Comparison of ENCODE assay signal across 9 cellular contexts in genomic region chr5:40689442-40689841, GRCh38. TPM values are rescaled to one million over a fixed set of nuclear protein-coding genes. Genes with fewer than 3 reads are reported as not detected.
DNase-seq lines count a peak whose midpoint lies in the region; ATAC-seq, FAIRE-seq and TF ChIP-seq lines count a peak whose summit lies in the region.
"Had no signal": no experiment of that assay in that cellular context is flagged by ENCODE, and none has a peak within 500 bp of the region (broad histone marks: within the 10 kb centered on the region; RNA-seq: fewer than 3 reads in every experiment).

No MANE protein-coding gene starts in this region.

- CTCF ChIA-PET in IMR-90 (lab: Yijun Ruan, JAX), result interaction anchor here (1.6 kb wide), 1 partner anchor 975 kb away, joined by 4 read pairs; no protein-coding TSS in a partner anchor

- no peak overlapping the region for H3K9ac ChIP-seq in IMR-90 (ENCODE audit: low read depth, low read length)

- no peak overlapping the region for H2BK15ac ChIP-seq in IMR-90 (ENCODE audit: low read depth, low read length)

- H3K23ac ChIP-seq in IMR-90 (ENCODE audit: low read depth, low read length), result no peak overlapping the region

- no peak overlapping the region for H2AFZ ChIP-seq in IMR-90 (replicated peaks; ENCODE audit: low read length, poor library complexity)

- no peak overlapping the region for H2AK5ac ChIP-seq in IMR-90 (ENCODE audit: low read depth, low read length)

- peak overlapping the region; percentile 95 for H3K4me3 Mint-ChIP-seq in activated naive CD4-positive, alpha-beta T cell treated with anti-CD3 and anti-CD28 coated beads, Interleukin-2, amount 50 U/mL, for 24 hours

- peaks cover 3% of the 10 kb centered on the region; the same call in 1 of the 2 replicates for H3K9me1 ChIP-seq in IMR-90 (ENCODE audit: insufficient read depth, low read length)

- H4K91ac ChIP-seq in IMR-90 (ENCODE audit: insufficient read depth, low read depth, low read length), result no peak overlapping the region

- H3K9me3 Mint-ChIP-seq in activated naive CD4-positive, alpha-beta T cell treated with anti-CD3 and anti-CD28 coated beads, Interleukin-2, amount 50 U/mL, for 24 hours, result no peaks in the 10 kb centered on the region

- H4K5ac ChIP-seq in IMR-90 (ENCODE audit: low read depth, low read length), result no peak overlapping the region

- H3K27me3 ChIP-seq in IMR-90 (ENCODE audit: control insufficient read depth, insufficient read depth, low read length), result no peaks in the 10 kb centered on the region

- no peaks in the 10 kb centered on the region for H4K20me1 ChIP-seq in IMR-90 (ENCODE audit: insufficient read depth, low read length)

- peaks cover 2% of the 10 kb centered on the region; the same call in 1 of the 2 replicates for H3K9me3 ChIP-seq in IMR-90 (ENCODE audit: control insufficient read depth, insufficient read depth, low read length)

- in situ Hi-C loops in IMR-90 (cut with MboI; ENCODE audit: low sequenced_read_pairs), result loop anchor here (5.0 kb wide), 1 partner anchor 972 kb away; no protein-coding TSS in a partner anchor
- in situ Hi-C loops in GM13977 (cut with MboI; ENCODE audit: low pct_unique_long_range_greater_than_20kb, low sequenced_read_pairs, unreplicated experiment), result loop anchor here (10.0 to 25.0 kb wide), 2 partner anchors 735 to 977 kb away; no protein-coding TSS in a partner anchor

- peaks cover 5% of the 10 kb centered on the region for H3K36me3 ChIP-seq in IMR-90 (ENCODE audit: control insufficient read depth, insufficient read depth, low read length)

- peak; percentile 97 for FAIRE-seq in islet of Langerhans (lab: Jason Lieb, UNC)

- WGBS in IMR-90 (ENCODE audit: extremely low coverage in 2 of 2, insufficient read length in 1 of 2), 2 experiments, result no CpG with 5 or more reads among the region's 3 CpGs

- BruUV-seq in IMR-90 (replicated peaks; lab: Mats Ljungman, UMichigan), result no TSS peak

- POLR2A ChIA-PET in IMR-90 (lab: Charles Lee; ENCODE audit: unreplicated experiment), result no interaction called here

- no peak overlapping the region for H3K14ac ChIP-seq in IMR-90 (replicated peaks; ENCODE audit: low read depth, low read length)

- H3K56ac ChIP-seq in IMR-90 (ENCODE audit: extremely low read depth, insufficient read depth, low read length), result no peak overlapping the region

- H3K4me3 ChIP-seq in IMR-90 (ENCODE audit: insufficient read depth, low read depth, low read length), result no peak overlapping the region

- no peak overlapping the region for H3K18ac ChIP-seq in IMR-90 (ENCODE audit: low read depth, low read length)

- no peak overlapping the region for H2BK120ac ChIP-seq in IMR-90 (ENCODE audit: low read depth, low read length)

- H3K27ac Mint-ChIP-seq in activated naive CD4-positive, alpha-beta T cell treated with anti-CD3 and anti-CD28 coated beads, Interleukin-2, amount 50 U/mL, for 24 hours, result peak overlapping the region; percentile 95

- H2BK5ac ChIP-seq in IMR-90 (ENCODE audit: low read depth, low read length, poor library complexity, severe bottlenecking), result peak overlapping the region; percentile 53

- H3K36me3 Mint-ChIP-seq in activated naive CD4-positive, alpha-beta T cell treated with anti-CD3 and anti-CD28 coated beads, Interleukin-2, amount 50 U/mL, for 24 hours, result peaks cover 55% of the 10 kb centered on the region

- H3K27ac ChIP-seq in IMR-90 (ENCODE audit: insufficient read depth, low read length), result no peak overlapping the region
- H3K27ac ChIP-seq: HL-60 had no signal

- ATAC-seq in GM19351 (IDR thresholded peaks at IDR 0.05; ENCODE audit: unreplicated experiment), result peak; percentile 70
- ATAC-seq in IMR-90 (ENCODE audit: low read depth), result peak; percentile 78

- peaks cover 5% of the 10 kb centered on the region for H3K4me1 ChIP-seq in IMR-90 (ENCODE audit: control insufficient read depth, insufficient read depth, low read length)

- no peak overlapping the region for H3K4ac ChIP-seq in IMR-90 (ENCODE audit: low read depth, low read length)

- no peak overlapping the region for H3K4me2 ChIP-seq in IMR-90 (ENCODE audit: low read depth, low read length)

- TF ChIP-seq CTCF in IMR-90 (conservative IDR thresholded peaks at IDR 0.05; ENCODE audit: low read depth, low read length), result no peak
- TF ChIP-seq CTCF in GM13977 (IDR thresholded peaks at IDR 0.05; ENCODE audit: extremely low read depth, insufficient read depth, missing control alignments), result no peak

- TF ChIP-seq POLR2A in IMR-90 (IDR thresholded peaks at IDR 0.05; ENCODE audit: low read depth, low read length), result no peak

- H3K27me3 Mint-ChIP-seq in activated naive CD4-positive, alpha-beta T cell treated with anti-CD3 and anti-CD28 coated beads, Interleukin-2, amount 50 U/mL, for 24 hours, result no peaks in the 10 kb centered on the region

- H4K8ac ChIP-seq in IMR-90 (ENCODE audit: low read depth in 2 of 2, low read length in 2 of 2), result no peak overlapping the region

- peaks cover 3 to 28% of the 10 kb centered on the region in 2 experiments; a peak in 2 of 4 replicates for H3K79me1 ChIP-seq in IMR-90 (ENCODE audit: low read depth in 1 of 2, low read length in 2 of 2)

- no peak overlapping the region for H2AK9ac ChIP-seq in IMR-90 (replicated peaks; ENCODE audit: low read depth, low read length, poor library complexity)

- intact Hi-C loops in IMR-90 (cut with micrococcal nuclease), result loop anchor here (2.0 to 10.0 kb wide), 5 partner anchors 189 to 885 kb away; no protein-coding TSS in a partner anchor

- no peak overlapping the region for H2BK20ac ChIP-seq in IMR-90 (ENCODE audit: low read depth, low read length)

- dilution Hi-C loops in IMR-90 (cut with HindIII; ENCODE audit: low sequenced_read_pairs, unreplicated experiment), result no loop called here

- no peak for TF ChIP-seq RAD21 in IMR-90 (IDR thresholded peaks at IDR 0.05; ENCODE audit: low read length)

- DNase-seq in AML-193 (lab: John Stamatoyannopoulos, UW), result peak; percentile 61 to 73
- DNase-seq in IMR-90, result peak; percentile 98
- DNase-seq in GM13977 (ENCODE audit: low spot score), result no peak
- DNase-seq in COR-L47 (lab: John Stamatoyannopoulos, UW), result no peak
- no peak for DNase-seq in putamen (ENCODE audit: low spot score)

- H3K4me1 Mint-ChIP-seq in activated naive CD4-positive, alpha-beta T cell treated with anti-CD3 and anti-CD28 coated beads, Interleukin-2, amount 50 U/mL, for 24 hours, result peaks cover 60% of the 10 kb centered on the region

TF ChIP-seq in IMR-90, 13 proteins besides CTCF, POLR2A, EP300 and RAD21:
- TF ChIP-seq SMC3 (IDR thresholded peaks at IDR 0.05; ENCODE audit: low read depth, low read length), result peak; percentile 24; the same call in 1 of the 2 replicates
- no peak for TF ChIP-seq RCOR1 (IDR thresholded peaks at IDR 0.05; ENCODE audit: insufficient replicate concordance, low read length)
- TF ChIP-seq FOS (IDR thresholded peaks at IDR 0.05; ENCODE audit: low read depth, low read length), result peak; percentile 100
- TF ChIP-seq USF2 (IDR thresholded peaks at IDR 0.05; ENCODE audit: low read depth, low read length), result no peak
- peak; percentile 72; the same call in 1 of the 2 replicates for TF ChIP-seq BHLHE40 (IDR thresholded peaks at IDR 0.05; ENCODE audit: low read depth, low read length)
- TF ChIP-seq MAZ (IDR thresholded peaks at IDR 0.05; ENCODE audit: borderline replicate concordance, low read depth, low read length), result no peak
- TF ChIP-seq MXI1 (IDR thresholded peaks at IDR 0.05; ENCODE audit: borderline replicate concordance, low read depth, low read length), result no peak
- no peak for TF ChIP-seq ELK1 (IDR thresholded peaks at IDR 0.05; ENCODE audit: borderline replicate concordance, low read depth, low read length)
- TF ChIP-seq CEBPB (IDR thresholded peaks at IDR 0.05; ENCODE audit: low read depth, low read length), result peak; percentile 44; the same call in 1 of the 2 replicates
- peak; percentile 8; the same call in 1 of the 2 replicates for TF ChIP-seq MAFK (IDR thresholded peaks at IDR 0.05; ENCODE audit: low read depth, low read length)
- no peak for TF ChIP-seq NFE2L2 (IDR thresholded peaks at IDR 0.05; ENCODE audit: low read depth, low read length)
- TF ChIP-seq RFX5 (IDR thresholded peaks at IDR 0.05; ENCODE audit: low read depth, low read length), result no peak
- TF ChIP-seq CHD1 (IDR thresholded peaks at IDR 0.05; ENCODE audit: low read depth, low read length), result no peak

RNA-seq across cellular contexts. Expression of gene PTGER4, which starts 9.7 kb away (rescaled TPM):
- 7.9 and 10.6 TPM in 2 replicates for total RNA-seq in IMR-90 (2012; rRNA removed)
- polyA plus RNA-seq in IMR-90 (2012; rRNA removed), result 10.1 and 15.4 TPM in 2 replicates
- 9.9 and 20.9 TPM in 2 replicates for polyA plus RNA-seq in IMR-90 (2012; cell fraction: cytosol; rRNA removed)
- 11.4 and 25.1 TPM in 2 replicates for polyA plus RNA-seq in IMR-90 (2012; cell fraction: nucleus; rRNA removed; ENCODE audit: low replicate concordance)

Comparison
In these comparisons a context has a peak if more than half of its experiments do, and no peak if none do; other contexts are left out.
1. DNase-seq: peak in AML-193 (2 of 2) and IMR-90 (single experiment); none in GM13977 (single experiment), COR-L47 (single experiment) and putamen (single experiment).